19 cellular contexts compared by ENCODE assay signal in genomic region chr17:958712-959451, GRCh38. TPM values are rescaled to one million over a fixed set of nuclear protein-coding genes. Genes with fewer than 3 reads are reported as not detected.
DNase-seq lines count a peak whose midpoint lies in the region; ATAC-seq and TF ChIP-seq lines count a peak whose summit lies in the region.
"Had no signal": no experiment of that assay in that cellular context is flagged by ENCODE, and none has a peak within 500 bp of the region (broad histone marks: within the 10 kb centered on the region; RNA-seq: fewer than 3 reads in every experiment).

No MANE protein-coding gene starts in this region.

- no peak for ATAC-seq in GM21447 (IDR thresholded peaks at IDR 0.05; ENCODE audit: unreplicated experiment)

- H3K79me2 ChIP-seq in smooth muscle cell (ENCODE audit: low read depth): peaks cover 90% of the 10 kb centered on the region

- POLR2A ChIA-PET in RWPE1 (lab: Yijun Ruan, JAX; ENCODE audit: low non-redundant PET): no interaction called here

- no peak overlapping the region for H2AFZ ChIP-seq in smooth muscle cell (ENCODE audit: low read depth)

- H3K27ac ChIP-seq in RWPE1: peak overlapping the region; percentile 71
- peak overlapping the region; percentile 18 for H3K27ac ChIP-seq in smooth muscle cell (ENCODE audit: low read depth)
- no peak overlapping the region for H3K27ac ChIP-seq in WERI-Rb-1
- H3K27ac ChIP-seq: brain microvascular endothelial cell, coronary artery, right lobe of liver had no signal

- H3K4me1 ChIP-seq in smooth muscle cell (ENCODE audit: low read depth): peaks cover 14% of the 10 kb centered on the region
- H3K4me1 ChIP-seq: right lobe of liver had no signal

- no peak overlapping the region for H3K4me3 ChIP-seq in H7 (ENCODE audit: insufficient read depth, low read depth, low read length)
- H3K4me3 ChIP-seq in smooth muscle cell: no peak overlapping the region
- H3K4me3 ChIP-seq in WERI-Rb-1 (ENCODE audit: low read depth, low read length): no peak overlapping the region
- H3K4me3 ChIP-seq: coronary artery, right lobe of liver had no signal

- H4K20me1 ChIP-seq in smooth muscle cell (ENCODE audit: low read depth): peaks cover 96% of the 10 kb centered on the region

- DNase-seq in H7 (peak; percentile 59), RWPE1 (ENCODE audit: low spot score) (no peak), left kidney (ENCODE audit: low read depth, low spot score) (peak; percentile 33), smooth muscle cell (lab: John Stamatoyannopoulos, UW; ENCODE audit: unreplicated experiment) (no peak), NCI-H446 (lab: John Stamatoyannopoulos, UW) (no peak), WERI-Rb-1 (no peak)
- DNase-seq: activated CD8-positive, alpha-beta memory T cell treated with anti-CD3 and anti-CD28 coated beads for 24 hours; activated T-cell treated with anti-CD3 and anti-CD28 coated beads, Interleukin-2, amount 50 U/mL, for 24 hours; brain microvascular endothelial cell; DMS 273 treated with DMSO at 0.1 percent for 48 hours; GDM1; head of caudate nucleus; NCI-H1694; NCI-H69; SIG-M5; substantia nigra had no signal

- no peaks in the 10 kb centered on the region for H3K36me3 ChIP-seq in H7 (replicated peaks; ENCODE audit: control insufficient read depth, insufficient read depth, low read length)
- H3K36me3 ChIP-seq in smooth muscle cell (ENCODE audit: low read depth): no peaks in the 10 kb centered on the region
- H3K36me3 ChIP-seq in WERI-Rb-1: no peaks in the 10 kb centered on the region; the same call in 1 of the 2 replicates
- H3K36me3 ChIP-seq: brain microvascular endothelial cell, right lobe of liver had no signal

- peaks cover 32% of the 10 kb centered on the region for H3F3A ChIP-seq in smooth muscle cell (ENCODE audit: low read depth)

- H3K9ac ChIP-seq in smooth muscle cell (ENCODE audit: low read depth): no peak overlapping the region

- TF ChIP-seq CTCF in RWPE1 (conservative IDR thresholded peaks at IDR 0.05; ENCODE audit: low read depth) (no peak), smooth muscle cell (IDR thresholded peaks at IDR 0.05; ENCODE audit: borderline replicate concordance, insufficient read depth, poor library complexity, severe bottlenecking) (no peak), WERI-Rb-1 (IDR thresholded peaks at IDR 0.05; ENCODE audit: low read depth, low read length) (no peak)

- H3K9me3 ChIP-seq in smooth muscle cell (replicated peaks; ENCODE audit: low read depth) (no peaks in the 10 kb centered on the region), WERI-Rb-1 (ENCODE audit: severe bottlenecking) (no peaks in the 10 kb centered on the region)
- H3K9me3 ChIP-seq: right lobe of liver had no signal

- H3K27me3 ChIP-seq in H7 (ENCODE audit: control insufficient read depth, insufficient read depth, low read length): no peaks in the 10 kb centered on the region
- H3K27me3 ChIP-seq in smooth muscle cell (ENCODE audit: low read depth): no peaks in the 10 kb centered on the region
- H3K27me3 ChIP-seq in WERI-Rb-1 (ENCODE audit: insufficient read depth, low read depth, severe bottlenecking): no peaks in the 10 kb centered on the region
- H3K27me3 ChIP-seq: brain microvascular endothelial cell, right lobe of liver had no signal

- WGBS in smooth muscle cell (ENCODE audit: low lambda C conversion rate): 78% methylated on average over 30 of the region's 31 CpGs

- CTCF ChIA-PET in RWPE1 (lab: Yijun Ruan, JAX): no interaction called here

- no peak overlapping the region for H3K4me2 ChIP-seq in smooth muscle cell

RNA-seq across cellular contexts. Expression of gene NXN, which starts 20.7 kb away (rescaled TPM):
- 127 and 142 TPM in 2 replicates for total RNA-seq in H7 (2014; rRNA removed; shearing (Covaris generic))
- 58.3 and 89.0 TPM in 2 replicates for total RNA-seq in smooth muscle cell
- 78.6 and 81.8 TPM in 2 replicates for polyA plus RNA-seq in smooth muscle cell

RNA-seq across cellular contexts. Expression of gene TIMM22, which starts 38.0 kb away (rescaled TPM):
- 20.8 and 31.0 TPM in 2 replicates for total RNA-seq in H7 (2014; rRNA removed; shearing (Covaris generic))
- total RNA-seq in smooth muscle cell: 13.7 and 18.4 TPM in 2 replicates
- 24.0 and 27.9 TPM in 2 replicates for polyA plus RNA-seq in smooth muscle cell

Comparison
In these comparisons a context has a peak if more than half of its experiments do, and no peak if none do; other contexts are left out.
1. DNase-seq: peak in H7 (single experiment) and left kidney (single experiment); none in RWPE1 (single experiment), smooth muscle cell (single experiment), NCI-H446 (0 of 2) and WERI-Rb-1 (single experiment).